Comparison of ENCODE assay signal across 1 cellular context in genomic region chr5:70953068-70953467, GRCh38. TPM values are rescaled to one million over a fixed set of nuclear protein-coding genes. Genes with fewer than 3 reads are reported as not detected.
"Had no signal": no experiment of that assay in that cellular context is flagged by ENCODE, and none has a peak within 500 bp of the region (broad histone marks: within the 10 kb centered on the region; RNA-seq: fewer than 3 reads in every experiment).

No MANE protein-coding gene starts in this region.

RNA-seq across cellular contexts. Expression of gene SERF1A, which starts 52.6 kb away (rescaled TPM):
- total RNA-seq: ascending aorta had no signal
